In genomic region chr19:5692785-5693194, GRCh38 we compare ENCODE assay signal across 9 cellular contexts. TPM values are rescaled to one million over a fixed set of nuclear protein-coding genes. Genes with fewer than 3 reads are reported as not detected.
DNase-seq lines count a peak whose midpoint lies in the region; ATAC-seq and TF ChIP-seq lines count a peak whose summit lies in the region.
"Had no signal": no experiment of that assay in that cellular context is flagged by ENCODE, and none has a peak within 500 bp of the region (broad histone marks: within the 10 kb centered on the region; RNA-seq: fewer than 3 reads in every experiment).

No MANE protein-coding gene starts in this region.

- BruUV-seq in Caco-2 (replicated peaks; lab: Mats Ljungman, UMichigan) = no TSS peak

- peaks cover 82% of the 10 kb centered on the region for H3K36me3 Mint-ChIP-seq in Caco-2 (ENCODE audit: insufficient read depth, unreplicated experiment)
- H3K36me3 Mint-ChIP-seq in activated T-helper 1 cell treated with anti-CD3 and anti-CD28 coated beads, Interleukin-12 subunit alpha, Interleukin-12 subunit beta, Interleukin-2, Interleukin-4 antibody, amounts not matched to agents 30 ng/mL and 10 ng/mL and 1 ng/mL, durations not matched to agents 14 hours and 24 hours and 36 hours (ENCODE audit: low read depth) = peaks cover 45% of the 10 kb centered on the region
- H3K36me3 Mint-ChIP-seq in naive thymus-derived CD4-positive, alpha-beta T cell = peaks cover 0 to 15% (median 0%) of the 10 kb centered on the region in 5 donors

- no peak for TF ChIP-seq CTCF in Caco-2 (IDR thresholded peaks at IDR 0.05; ENCODE audit: insufficient read depth in 1 of 2, low read depth in 1 of 2, low read length in 1 of 2, severe bottlenecking in 1 of 2, unreplicated experiment in 1 of 2)
- no peak for TF ChIP-seq CTCF in HFF-Myc (IDR thresholded peaks at IDR 0.05; ENCODE audit: low read depth, low read length, missing control alignments)
- no peak for TF ChIP-seq CTCF in GM10248 (IDR thresholded peaks at IDR 0.05; ENCODE audit: control extremely low read depth, extremely low read depth, low read depth, missing control alignments)
- no peak for TF ChIP-seq CTCF in lower lobe of right lung (IDR thresholded peaks at IDR 0.05)

- H3K4me1 ChIP-seq in Caco-2 (no peaks in the 10 kb centered on the region), lower lobe of right lung (peaks cover 17% of the 10 kb centered on the region)
- H3K4me1 ChIP-seq in naive thymus-derived CD4-positive, alpha-beta T cell (ENCODE audit: control insufficient read depth in 2 of 2, insufficient read depth in 2 of 2, low read length in 2 of 2) = peaks cover 8 to 14% of the 10 kb centered on the region in 2 donors

- H3K9me3 ChIP-seq in Caco-2 (no peaks in the 10 kb centered on the region), lower lobe of right lung (no peaks in the 10 kb centered on the region)
- H3K9me3 ChIP-seq in naive thymus-derived CD4-positive, alpha-beta T cell (ENCODE audit: control insufficient read depth in 2 of 3, low read length in 3 of 3) = no peaks in the 10 kb centered on the region

- POLR2A ChIA-PET in Caco-2 (lab: Charles Lee) (no interaction called here), GM10248 (lab: Yijun Ruan, JAX) (no interaction called here)
- POLR2A ChIA-PET in naive thymus-derived CD4-positive, alpha-beta T cell (lab: Charles Lee) = no interaction called here

- no peak for DNase-seq in Caco-2
- DNase-seq in HFF-Myc (ENCODE audit: extremely low read depth, low read depth) = no peak
- DNase-seq in activated T-helper 1 cell treated with anti-CD3 and anti-CD28 coated beads, Interleukin-12 subunit alpha, Interleukin-12 subunit beta, Interleukin-2, Interleukin-4 antibody, amounts not matched to agents 30 ng/mL and 10 ng/mL and 1 ng/mL, durations not matched to agents 14 hours and 24 hours and 36 hours (ENCODE audit: low spot score) = no peak
- DNase-seq in naive thymus-derived CD4-positive, alpha-beta T cell = no peak
- no peak for DNase-seq in GM10248 (ENCODE audit: extremely low spot score)
- DNase-seq in lower lobe of right lung = no peak
- DNase-seq in NCI-H345 (lab: John Stamatoyannopoulos, UW) = no peak
- DNase-seq: NCI-H510A had no signal

- H3K27ac Mint-ChIP-seq in Caco-2 (ENCODE audit: unreplicated experiment) = peak overlapping the region; percentile 79
- H3K27ac Mint-ChIP-seq in activated T-helper 1 cell treated with anti-CD3 and anti-CD28 coated beads, Interleukin-12 subunit alpha, Interleukin-12 subunit beta, Interleukin-2, Interleukin-4 antibody, amounts not matched to agents 30 ng/mL and 10 ng/mL and 1 ng/mL, durations not matched to agents 14 hours and 24 hours and 36 hours = peak overlapping the region; percentile 65
- peak overlapping the region in 4 of 9 donors; percentile 33 to 97 (median 48) for H3K27ac Mint-ChIP-seq in naive thymus-derived CD4-positive, alpha-beta T cell

- no peaks in the 10 kb centered on the region for H3K9me3 Mint-ChIP-seq in Caco-2 (ENCODE audit: unreplicated experiment)
- H3K9me3 Mint-ChIP-seq in activated T-helper 1 cell treated with anti-CD3 and anti-CD28 coated beads, Interleukin-12 subunit alpha, Interleukin-12 subunit beta, Interleukin-2, Interleukin-4 antibody, amounts not matched to agents 30 ng/mL and 10 ng/mL and 1 ng/mL, durations not matched to agents 14 hours and 24 hours and 36 hours = no peaks in the 10 kb centered on the region
- peaks cover 0 to 3% (median 0%) of the 10 kb centered on the region in 11 donors for H3K9me3 Mint-ChIP-seq in naive thymus-derived CD4-positive, alpha-beta T cell

- intact Hi-C loops in Caco-2 (cut with micrococcal nuclease; ENCODE audit: unreplicated experiment) = no loop called here
- intact Hi-C loops in activated T-helper 1 cell treated with anti-CD3 and anti-CD28 coated beads, Interleukin-12 subunit alpha, Interleukin-12 subunit beta, Interleukin-2, Interleukin-4 antibody, amounts not matched to agents 30 ng/mL and 10 ng/mL and 1 ng/mL, durations not matched to agents 14 hours and 24 hours and 36 hours (cut with micrococcal nuclease) = no loop called here
- intact Hi-C loops in naive thymus-derived CD4-positive, alpha-beta T cell (cut with micrococcal nuclease) = no loop called here
- intact Hi-C loops in lower lobe of right lung (cut with DNase I) = no loop called here

- CTCF ChIA-PET in Caco-2 (lab: Charles Lee) (no interaction called here), GM10248 (lab: Yijun Ruan, JAX) (no interaction called here)
- CTCF ChIA-PET in naive thymus-derived CD4-positive, alpha-beta T cell (lab: Charles Lee) = no interaction called here

- H3K4me3 Mint-ChIP-seq in Caco-2 (ENCODE audit: unreplicated experiment) = peak overlapping the region; percentile 99
- H3K4me3 Mint-ChIP-seq in activated T-helper 1 cell treated with anti-CD3 and anti-CD28 coated beads, Interleukin-12 subunit alpha, Interleukin-12 subunit beta, Interleukin-2, Interleukin-4 antibody, amounts not matched to agents 30 ng/mL and 10 ng/mL and 1 ng/mL, durations not matched to agents 14 hours and 24 hours and 36 hours = peak overlapping the region; percentile 99
- H3K4me3 Mint-ChIP-seq in naive thymus-derived CD4-positive, alpha-beta T cell = peak overlapping the region in 8 of 10 donors; percentile 11 to 98 (median 47)

- no peak for ATAC-seq in naive thymus-derived CD4-positive, alpha-beta T cell
- ATAC-seq in GM21423 (IDR thresholded peaks at IDR 0.05; ENCODE audit: unreplicated experiment) (no peak), lower lobe of right lung (no peak)

- no peaks in the 10 kb centered on the region for H3K27me3 ChIP-seq in Caco-2 (replicated peaks; ENCODE audit: control insufficient read depth, insufficient read depth, low read length)
- no peaks in the 10 kb centered on the region for H3K27me3 ChIP-seq in naive thymus-derived CD4-positive, alpha-beta T cell (ENCODE audit: control insufficient read depth in 2 of 2, insufficient read depth in 2 of 2, low read length in 2 of 2)
- H3K27me3 ChIP-seq in lower lobe of right lung (ENCODE audit: low read depth) = no peaks in the 10 kb centered on the region

- H3K36me3 ChIP-seq in Caco-2 (ENCODE audit: control insufficient read depth, insufficient read depth, low read length) (peaks cover 9% of the 10 kb centered on the region), lower lobe of right lung (peaks cover 61% of the 10 kb centered on the region)
- H3K36me3 ChIP-seq in naive thymus-derived CD4-positive, alpha-beta T cell (ENCODE audit: control insufficient read depth in 2 of 3, insufficient read depth in 3 of 3, low read length in 3 of 3) = peaks cover 0 to 60% (median 10%) of the 10 kb centered on the region in 3 experiments

- no peaks in the 10 kb centered on the region for H3K27me3 Mint-ChIP-seq in Caco-2 (ENCODE audit: insufficient read depth, unreplicated experiment)
- no peaks in the 10 kb centered on the region for H3K27me3 Mint-ChIP-seq in activated T-helper 1 cell treated with anti-CD3 and anti-CD28 coated beads, Interleukin-12 subunit alpha, Interleukin-12 subunit beta, Interleukin-2, Interleukin-4 antibody, amounts not matched to agents 30 ng/mL and 10 ng/mL and 1 ng/mL, durations not matched to agents 14 hours and 24 hours and 36 hours (ENCODE audit: insufficient read depth)
- no peaks in the 10 kb centered on the region for H3K27me3 Mint-ChIP-seq in naive thymus-derived CD4-positive, alpha-beta T cell

- H3K27ac ChIP-seq in naive thymus-derived CD4-positive, alpha-beta T cell (ENCODE audit: low read depth, low read length) = no peak overlapping the region
- H3K27ac ChIP-seq in lower lobe of right lung = no peak overlapping the region

- no peaks in the 10 kb centered on the region for H3K4me1 Mint-ChIP-seq in Caco-2 (ENCODE audit: low read depth, unreplicated experiment)
- peaks cover 9% of the 10 kb centered on the region for H3K4me1 Mint-ChIP-seq in activated T-helper 1 cell treated with anti-CD3 and anti-CD28 coated beads, Interleukin-12 subunit alpha, Interleukin-12 subunit beta, Interleukin-2, Interleukin-4 antibody, amounts not matched to agents 30 ng/mL and 10 ng/mL and 1 ng/mL, durations not matched to agents 14 hours and 24 hours and 36 hours (ENCODE audit: low read depth)
- H3K4me1 Mint-ChIP-seq in naive thymus-derived CD4-positive, alpha-beta T cell = peaks cover 5 to 29% (median 26%) of the 10 kb centered on the region in 7 donors

- no peak overlapping the region for H3K4me3 ChIP-seq in Caco-2 (ENCODE audit: low read depth, low read length)
- H3K4me3 ChIP-seq in HFF-Myc (replicated peaks; ENCODE audit: low read depth, low read length) = peak overlapping the region; percentile 75
- no peak overlapping the region for H3K4me3 ChIP-seq in naive thymus-derived CD4-positive, alpha-beta T cell (ENCODE audit: low read length)
- no peak overlapping the region for H3K4me3 ChIP-seq in lower lobe of right lung

RNA-seq across cellular contexts. Expression of gene RPL36, which starts 2.7 kb away (rescaled TPM):
- total RNA-seq in Caco-2 (2022) (951 and 1,003 TPM in 2 replicates), lower lobe of right lung (566 TPM)
- total RNA-seq in activated T-helper 1 cell treated with anti-CD3 and anti-CD28 coated beads, Interleukin-12 subunit alpha, Interleukin-12 subunit beta, Interleukin-2, Interleukin-4 antibody, amounts not matched to agents 30 ng/mL and 10 ng/mL and 1 ng/mL, durations not matched to agents 14 hours and 24 hours and 36 hours = 1,000 and 1,001 TPM in 2 replicates
- 1,000 to 10,000 TPM in 3 of 5 experiments, 100 to 1,000 TPM in 2; 865 to 1,786 (median 1,037) TPM for total RNA-seq in naive thymus-derived CD4-positive, alpha-beta T cell
- 1,000 to 10,000 TPM; 2,342 to 2,564 TPM for polyA plus RNA-seq in naive thymus-derived CD4-positive, alpha-beta T cell

RNA-seq across cellular contexts. Expression of gene HSD11B1L, which starts 12.0 kb away (rescaled TPM):
- total RNA-seq in Caco-2 (2022) (2.4 and 3.1 TPM in 2 replicates), lower lobe of right lung (8.6 TPM)
- total RNA-seq in activated T-helper 1 cell treated with anti-CD3 and anti-CD28 coated beads, Interleukin-12 subunit alpha, Interleukin-12 subunit beta, Interleukin-2, Interleukin-4 antibody, amounts not matched to agents 30 ng/mL and 10 ng/mL and 1 ng/mL, durations not matched to agents 14 hours and 24 hours and 36 hours = 1.9 TPM in 2 replicates
- 1 to 10 TPM; 2.8 to 5.2 (median 3.6) TPM for total RNA-seq in naive thymus-derived CD4-positive, alpha-beta T cell
- polyA plus RNA-seq in naive thymus-derived CD4-positive, alpha-beta T cell = 1 to 10 TPM; 8.4 to 9.6 TPM

RNA-seq across cellular contexts. Expression of gene MICOS13, which starts 12.5 kb away (rescaled TPM):
- total RNA-seq in Caco-2 (2022) (43.1 and 44.0 TPM in 2 replicates), lower lobe of right lung (42.7 TPM)
- 57.4 and 60.6 TPM in 2 replicates for total RNA-seq in activated T-helper 1 cell treated with anti-CD3 and anti-CD28 coated beads, Interleukin-12 subunit alpha, Interleukin-12 subunit beta, Interleukin-2, Interleukin-4 antibody, amounts not matched to agents 30 ng/mL and 10 ng/mL and 1 ng/mL, durations not matched to agents 14 hours and 24 hours and 36 hours
- total RNA-seq in naive thymus-derived CD4-positive, alpha-beta T cell = 10 to 100 TPM; 26.1 to 49.3 (median 38.4) TPM
- 100 to 1,000 TPM in 1 of 2 donors, 10 to 100 TPM in 1; 76.8 to 109 TPM for polyA plus RNA-seq in naive thymus-derived CD4-positive, alpha-beta T cell

RNA-seq across cellular contexts. Expression of gene LONP1, which starts 27.2 kb away (rescaled TPM):
- total RNA-seq in Caco-2 (2022) (174 and 208 TPM in 2 replicates), lower lobe of right lung (65.3 TPM)
- total RNA-seq in activated T-helper 1 cell treated with anti-CD3 and anti-CD28 coated beads, Interleukin-12 subunit alpha, Interleukin-12 subunit beta, Interleukin-2, Interleukin-4 antibody, amounts not matched to agents 30 ng/mL and 10 ng/mL and 1 ng/mL, durations not matched to agents 14 hours and 24 hours and 36 hours = 180 and 186 TPM in 2 replicates
- 100 to 1,000 TPM in 1 of 5 experiments, 10 to 100 TPM in 4; 62.8 to 102 (median 74.8) TPM for total RNA-seq in naive thymus-derived CD4-positive, alpha-beta T cell
- polyA plus RNA-seq in naive thymus-derived CD4-positive, alpha-beta T cell = 10 to 100 TPM; 20.0 to 60.0 TPM

RNA-seq across cellular contexts. Expression of gene CATSPERD, which starts 27.6 kb away (rescaled TPM):
- total RNA-seq in Caco-2 (2022) = not detected in 2 replicates
- total RNA-seq in activated T-helper 1 cell treated with anti-CD3 and anti-CD28 coated beads, Interleukin-12 subunit alpha, Interleukin-12 subunit beta, Interleukin-2, Interleukin-4 antibody, amounts not matched to agents 30 ng/mL and 10 ng/mL and 1 ng/mL, durations not matched to agents 14 hours and 24 hours and 36 hours = not detected in 2 replicates
- under 1 TPM in 1 of 5 experiments, not detected in 4; 0.07 TPM for total RNA-seq in naive thymus-derived CD4-positive, alpha-beta T cell
- polyA plus RNA-seq in naive thymus-derived CD4-positive, alpha-beta T cell = not detected
- 6.4 TPM for total RNA-seq in lower lobe of right lung

Comparison
In these comparisons a context has a peak if more than half of its experiments do, and no peak if none do; other contexts are left out.
1. H3K4me3 Mint-ChIP-seq: peak in every context shown above with its lines; median percentile 99 in Caco-2; 99 in activated T-helper 1 cell treated with anti-CD3 and anti-CD28 coated beads, Interleukin-12 subunit alpha, Interleukin-12 subunit beta, Interleukin-2, Interleukin-4 antibody, amounts not matched to agents 30 ng/mL and 10 ng/mL and 1 ng/mL, durations not matched to agents 14 hours and 24 hours and 36 hours; 47 in naive thymus-derived CD4-positive, alpha-beta T cell.